8 cellular contexts compared by ENCODE assay signal in the genomic region with DNA sequence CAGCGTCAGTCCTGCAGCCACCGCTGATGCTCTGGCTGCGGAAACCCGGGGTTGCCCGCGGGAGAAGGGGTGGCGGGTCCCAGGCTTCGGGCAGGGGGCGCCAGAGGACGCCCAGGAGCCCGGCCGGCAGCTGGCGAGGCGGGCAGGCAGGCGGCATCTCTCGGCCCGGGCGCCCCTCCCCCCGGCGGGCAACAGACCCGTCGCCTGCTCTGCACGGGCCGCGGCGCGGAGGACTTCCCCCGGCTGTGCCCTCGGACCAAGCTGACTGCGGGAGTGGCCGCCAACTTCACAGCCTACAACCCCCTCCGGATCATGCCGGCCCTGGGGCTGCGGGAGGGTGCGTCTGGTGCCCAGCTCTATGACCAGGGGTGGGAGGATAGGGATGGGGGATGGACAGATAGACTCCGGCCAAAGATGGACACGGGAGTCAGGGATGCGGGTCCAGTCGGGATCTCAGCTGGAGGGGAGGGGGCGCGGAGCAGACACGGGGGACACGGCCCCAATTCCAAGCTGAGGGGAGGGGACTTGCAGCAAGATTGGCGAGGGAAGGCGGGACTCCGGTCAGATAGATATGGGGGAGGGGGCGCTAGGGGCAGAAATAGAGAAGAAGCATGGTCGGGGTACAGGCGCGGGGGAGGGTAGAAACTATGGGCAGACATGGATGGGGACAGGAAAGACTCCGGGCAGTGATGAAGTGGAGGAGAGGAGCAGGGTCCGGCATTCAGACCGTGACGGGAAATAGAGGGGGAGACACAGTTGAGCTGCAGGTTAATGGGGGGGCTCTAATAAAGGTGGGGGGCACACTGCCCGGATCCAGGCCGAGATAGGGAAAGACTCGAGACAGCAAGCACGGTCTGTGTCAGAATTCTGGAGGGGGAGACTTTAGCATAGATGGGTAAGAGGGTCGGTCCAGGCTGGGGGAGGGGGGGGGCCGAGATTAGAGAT. TPM values are rescaled to one million over a fixed set of nuclear protein-coding genes. Genes with fewer than 3 reads are reported as not detected.
DNase-seq lines count a peak whose midpoint lies in the region; ATAC-seq, FAIRE-seq and TF ChIP-seq lines count a peak whose summit lies in the region.

No MANE protein-coding gene starts in this region.

- no peak overlapping the region for H3K27ac ChIP-seq in KMS-11
- no peak overlapping the region for H3K27ac ChIP-seq in SJCRH30
- peak overlapping the region in 1 of 4 donors; percentile 68 for H3K27ac ChIP-seq in gastroesophageal sphincter
- H3K27ac ChIP-seq in transverse colon = no peak overlapping the region

- peak overlapping the region; percentile 96 for H3K4me2 ChIP-seq in KMS-11

- H3K4me3 ChIP-seq in KMS-11 (IDR thresholded peaks at IDR 0.05; ENCODE audit: insufficient read depth, low read depth, low read length) = peak overlapping the region; percentile 43
- H3K4me3 ChIP-seq in SJCRH30 = peak overlapping the region; percentile 56
- peak overlapping the region; percentile 64 to 65 for H3K4me3 ChIP-seq in gastroesophageal sphincter
- H3K4me3 ChIP-seq in transverse colon = peak overlapping the region; percentile 32 to 61 (median 54)

- no peak for TF ChIP-seq EP300 in gastroesophageal sphincter (IDR thresholded peaks at IDR 0.05)
- TF ChIP-seq EP300 in transverse colon (IDR thresholded peaks at IDR 0.05; ENCODE audit: low read depth) = no peak

- TF ChIP-seq POLR2A in gastroesophageal sphincter (IDR thresholded peaks at IDR 0.05) (no peak), transverse colon (IDR thresholded peaks at IDR 0.05) (no peak)

- in situ Hi-C loops in transverse colon (cut with MboI; ENCODE audit: low pct_ligation_motif_present in 1 of 4, low pct_unique_long_range_greater_than_20kb in 1 of 4, low sequenced_read_pairs in 3 of 4) = no loop called here

- DNase-seq in D721Med (ENCODE audit: insufficient read length, low spot score) = peak; percentile 83
- DNase-seq in SJCRH30 = peak; percentile 75 to 80
- DNase-seq in activated naive CD4-positive, alpha-beta T cell (lab: John Stamatoyannopoulos, UW) = peak; percentile 16 to 60 (median 34)
- peak; percentile 73 for DNase-seq in occipital lobe (lab: John Stamatoyannopoulos, UW)
- DNase-seq in transverse colon = peak; percentile 71

- H2AFZ ChIP-seq in KMS-11 (ENCODE audit: low read depth) = peak overlapping the region; percentile 71; the same call in 1 of the 2 replicates

- peak; percentile 38 for ATAC-seq in gastroesophageal sphincter
- ATAC-seq in GM19397 (IDR thresholded peaks at IDR 0.05; ENCODE audit: unreplicated experiment) = no peak

- H3K36me3 ChIP-seq in KMS-11 (ENCODE audit: insufficient read depth) (no peaks in the 10 kb centered on the region), SJCRH30 (no peaks in the 10 kb centered on the region), gastroesophageal sphincter (no peaks in the 10 kb centered on the region), transverse colon (no peaks in the 10 kb centered on the region)

- TF ChIP-seq CTCF in D721Med (IDR thresholded peaks at IDR 0.05; ENCODE audit: insufficient read depth, missing control alignments) = peak; percentile 60
- peak; percentile 68 for TF ChIP-seq CTCF in KMS-11 (conservative IDR thresholded peaks at IDR 0.05; ENCODE audit: low read depth, low read length)
- TF ChIP-seq CTCF in gastroesophageal sphincter (IDR thresholded peaks at IDR 0.05) = peak in 3 of 4 experiments; percentile 62 to 85 (median 63)
- peak in 4 of 5 experiments; percentile 40 to 66 (median 46) for TF ChIP-seq CTCF in transverse colon (IDR thresholded peaks at IDR 0.05)

- intact Hi-C loops in transverse colon (cut with DNase I; ENCODE audit: low total_unique reads) = no loop called here

- peaks cover 12% of the 10 kb centered on the region for H3K4me1 ChIP-seq in KMS-11 (ENCODE audit: low read depth, poor library complexity, severe bottlenecking)
- H3K4me1 ChIP-seq in SJCRH30 = peaks cover 20% of the 10 kb centered on the region
- peaks cover 0 to 49% (median 32%) of the 10 kb centered on the region in 3 donors for H3K4me1 ChIP-seq in gastroesophageal sphincter
- H3K4me1 ChIP-seq in transverse colon = peaks cover 12 to 43% (median 31%) of the 10 kb centered on the region in 4 donors

- no peaks in the 10 kb centered on the region for H3K79me2 ChIP-seq in KMS-11 (ENCODE audit: insufficient read depth, low read depth)

- no peaks in the 10 kb centered on the region for H3K9me3 ChIP-seq in SJCRH30 (replicated peaks)
- no peaks in the 10 kb centered on the region for H3K9me3 ChIP-seq in gastroesophageal sphincter
- H3K9me3 ChIP-seq in transverse colon = no peaks in the 10 kb centered on the region

- H3K9ac ChIP-seq in KMS-11 = no peak overlapping the region

- 0 to 1% methylated on average over 23 to 27 of the region's 60 CpGs for WGBS in gastroesophageal sphincter (ENCODE audit: low coverage in 1 of 2), 2 donors
- WGBS in transverse colon (ENCODE audit: low coverage in 1 of 2), 2 donors = 0 to 2% methylated on average over 1 to 43 of the region's 60 CpGs

- peaks cover 36% of the 10 kb centered on the region for H3K27me3 ChIP-seq in KMS-11 (ENCODE audit: insufficient read depth, low read depth)
- peaks cover 31% of the 10 kb centered on the region for H3K27me3 ChIP-seq in SJCRH30
- H3K27me3 ChIP-seq in gastroesophageal sphincter = peaks cover 28% of the 10 kb centered on the region
- peaks cover 76% of the 10 kb centered on the region for H3K27me3 ChIP-seq in transverse colon

- H4K20me1 ChIP-seq in KMS-11 (ENCODE audit: insufficient read depth) = no peaks in the 10 kb centered on the region

- no peak for FAIRE-seq in D721Med (lab: Jason Lieb, UNC)

RNA-seq across cellular contexts. Expression of gene ADGRB2, which starts 1.1 kb away (rescaled TPM):
- total RNA-seq in SJCRH30 (2014; rRNA removed; shearing (Covaris generic)) = 0.73 and 1.1 TPM in 2 replicates
- total RNA-seq in gastroesophageal sphincter (1 to 10 TPM; 1.7 to 6.0 (median 3.2) TPM), occipital lobe (75.0 TPM), transverse colon (1 to 10 TPM in 2 of 4 donors, under 1 TPM in 1, not detected in 1; 0.55 to 4.2 (median 1.1) TPM)

RNA-seq across cellular contexts. Expression of gene SPOCD1, which starts 52.8 kb away (rescaled TPM):
- total RNA-seq in SJCRH30 (2014; rRNA removed; shearing (Covaris generic)) = 0.05 and 0.16 TPM in 2 replicates
- total RNA-seq in gastroesophageal sphincter (1 to 10 TPM in 2 of 4 donors, under 1 TPM in 1, not detected in 1; 0.27 to 1.6 (median 1.3) TPM), occipital lobe (not detected), transverse colon (under 1 TPM in 2 of 4 donors, not detected in 2; 0.48 to 0.80 TPM)

RNA-seq across cellular contexts. Expression of gene COL16A1, which starts 59.2 kb away (rescaled TPM):
- 2.6 and 2.7 TPM in 2 replicates for total RNA-seq in SJCRH30 (2014; rRNA removed; shearing (Covaris generic))
- total RNA-seq in gastroesophageal sphincter (100 to 1,000 TPM in 3 of 4 donors, 10 to 100 TPM in 1; 67.2 to 169 (median 149) TPM), occipital lobe (5.8 TPM), transverse colon (100 to 1,000 TPM in 1 of 4 donors, 10 to 100 TPM in 3; 14.3 to 135 (median 40.1) TPM)

Comparison
In these comparisons a context has a peak if more than half of its experiments do, and no peak if none do; other contexts are left out.
1. RNA of gene ADGRB2, which starts 1.1 kb away (total RNA-seq): 75.0 TPM in occipital lobe (single experiment); 1.7 to 6.0 TPM in gastroesophageal sphincter, 0.55 to 4.2 TPM in transverse colon and 0.73 to 1.1 TPM in SJCRH30; every median in the first group is over 10 times any median in the second.
2. Peak in every context shown above with its lines, with median percentiles within 50 percentile points of each other: DNase-seq, CTCF ChIP-seq and H3K4me3 ChIP-seq.